ENCODE assay signal across 18 cellular contexts in the genomic region with DNA sequence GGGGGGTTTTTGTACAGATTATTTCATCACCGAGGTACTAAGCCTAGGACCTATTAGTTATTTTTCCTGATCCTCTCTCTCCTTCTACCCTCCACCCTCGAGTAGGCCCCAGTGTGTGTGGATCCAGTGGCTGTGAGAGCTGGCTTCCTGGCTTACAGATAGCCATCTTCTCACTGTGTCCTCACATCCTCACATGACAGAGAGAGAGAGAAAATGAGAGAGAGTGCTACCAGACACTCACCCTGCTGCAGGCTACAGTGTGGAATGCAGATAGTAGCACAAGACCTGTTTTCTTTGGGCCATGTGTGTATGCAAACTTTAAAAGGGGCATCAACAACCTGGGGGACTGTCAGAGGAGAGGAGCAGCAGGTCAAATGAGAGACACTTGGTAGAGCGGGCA. TPM values are rescaled to one million over a fixed set of nuclear protein-coding genes. Genes with fewer than 3 reads are reported as not detected.
DNase-seq lines count a peak whose midpoint lies in the region; ATAC-seq and TF ChIP-seq lines count a peak whose summit lies in the region.
"Had no signal": no experiment of that assay in that cellular context is flagged by ENCODE, and none has a peak within 500 bp of the region (broad histone marks: within the 10 kb centered on the region; RNA-seq: fewer than 3 reads in every experiment).

No MANE protein-coding gene starts in this region.

- H3K4me3 Mint-ChIP-seq in WTC11, result no peak overlapping the region
- H3K4me3 Mint-ChIP-seq: CD4-positive, CD25-positive, alpha-beta regulatory T cell had no signal

- H3K36me3 Mint-ChIP-seq in WTC11, result no peaks in the 10 kb centered on the region
- H3K36me3 Mint-ChIP-seq: CD4-positive, CD25-positive, alpha-beta regulatory T cell had no signal

- ATAC-seq in WTC11 (no peak), GM18511 (IDR thresholded peaks at IDR 0.05; ENCODE audit: unreplicated experiment) (no peak)

- no peaks in the 10 kb centered on the region; the same call in 1 of the 2 replicates for H3K27me3 Mint-ChIP-seq in WTC11 (ENCODE audit: low read depth)

- CTCF ChIA-PET in HEK293 (lab: Yijun Ruan, JAX), result no interaction called here
- CTCF ChIA-PET in WTC11 (lab: Charles Lee), result no interaction called here

- H3K9me3 Mint-ChIP-seq in WTC11, result no peaks in the 10 kb centered on the region
- H3K9me3 Mint-ChIP-seq: CD4-positive, CD25-positive, alpha-beta regulatory T cell had no signal

- TF ChIP-seq CTCF in HEK293 (tag by site-specific recombination; IDR thresholded peaks at IDR 0.05) (no peak), VCaP (conservative IDR thresholded peaks at IDR 0.05) (no peak), WTC11 (IDR thresholded peaks at IDR 0.05) (no peak)

- H3K27ac ChIP-seq in HEK293 (ENCODE audit: extremely low read depth, low read depth, low read length) (no peak overlapping the region), VCaP (peak overlapping the region; percentile 20; the same call in 1 of the 2 replicates), mesodermal cell (ENCODE audit: low read depth, low read length, severe bottlenecking) (peak overlapping the region; percentile 36)
- H3K27ac ChIP-seq: SJSA1 had no signal

- H3K9me3 ChIP-seq in HEK293 (ENCODE audit: control insufficient read depth, insufficient read depth, low read depth, low read length), result no peaks in the 10 kb centered on the region
- H3K9me3 ChIP-seq in mesodermal cell (ENCODE audit: control insufficient read depth, low read length), result no peaks in the 10 kb centered on the region
- H3K9me3 ChIP-seq: SJSA1 had no signal

- peaks cover 4% of the 10 kb centered on the region for H3K4me1 Mint-ChIP-seq in WTC11
- H3K4me1 Mint-ChIP-seq: CD4-positive, CD25-positive, alpha-beta regulatory T cell had no signal

- no peaks in the 10 kb centered on the region for H3K4me1 ChIP-seq in HEK293 (ENCODE audit: control insufficient read depth, insufficient read depth, low read length)
- peaks cover 28% of the 10 kb centered on the region for H3K4me1 ChIP-seq in mesodermal cell (ENCODE audit: control insufficient read depth, insufficient read depth, low read length, poor library complexity, severe bottlenecking)
- H3K4me1 ChIP-seq: SJSA1 had no signal

- POLR2A ChIA-PET in HEK293 (lab: Yijun Ruan, JAX), result no interaction called here
- POLR2A ChIA-PET in WTC11 (lab: Charles Lee), result no interaction called here

- H3K4me3 ChIP-seq in HEK293 (ENCODE audit: low read depth, low read length), result no peak overlapping the region
- H3K4me3 ChIP-seq in mesodermal cell (ENCODE audit: extremely low read depth, insufficient read depth, low read length, poor library complexity, severe bottlenecking), result no peak overlapping the region
- H3K4me3 ChIP-seq: SJSA1 had no signal

- 92 to 100% methylated on average over 1 of the region's 3 CpGs for WGBS in mesodermal cell (ENCODE audit: insufficient coverage in 2 of 2), 2 experiments

- no peaks in the 10 kb centered on the region for H3K36me3 ChIP-seq in HEK293 (ENCODE audit: control insufficient read depth in 2 of 2, insufficient read depth in 1 of 2, low read length in 2 of 2)
- H3K36me3 ChIP-seq in mesodermal cell (ENCODE audit: control insufficient read depth, insufficient read depth, low read length), result no peaks in the 10 kb centered on the region
- H3K36me3 ChIP-seq: SJSA1 had no signal

- no peak overlapping the region for H3K27ac Mint-ChIP-seq in WTC11
- H3K27ac Mint-ChIP-seq: CD4-positive, CD25-positive, alpha-beta regulatory T cell had no signal

- DNase-seq in CMK (ENCODE audit: low read depth) (peak; percentile 25), DMS153 treated with DMSO at 0.1 percent for 48 hours (lab: John Stamatoyannopoulos, UW; ENCODE audit: unreplicated experiment) (no peak), NCI-H524 (lab: John Stamatoyannopoulos, UW) (no peak), WTC11 (ENCODE audit: low spot score) (no peak)
- DNase-seq: Calu3, DMS79, NCI-H1436, NCI-H2081, NCI-H526, RPMI8226 had no signal

TF ChIP-seq in HEK293, 187 proteins besides CTCF, POLR2A, EP300 and RAD21:
- TF ChIP-seq ZNF138 (tag by site-specific recombination; IDR thresholded peaks at IDR 0.05; ENCODE audit: borderline replicate concordance) (no peak), ZBTB17 (tag by site-specific recombination; IDR thresholded peaks at IDR 0.05) (peak; percentile 52; the same call in 1 of the 2 replicates)

TF ChIP-seq in WTC11, 78 proteins besides CTCF, POLR2A, EP300 and RAD21 (continues in another document):
- no peak for TF ChIP-seq EMX1 (CRISPR knock-in tag; IDR thresholded peaks at IDR 0.05)
- TF ChIP-seq CDX4 (CRISPR knock-in tag; IDR thresholded peaks at IDR 0.05; ENCODE audit: borderline replicate concordance), result no peak
- no peak for TF ChIP-seq ZNF512 (CRISPR knock-in tag; IDR thresholded peaks at IDR 0.05; ENCODE audit: borderline replicate concordance)
- no peak for TF ChIP-seq SMAD3 (CRISPR knock-in tag; IDR thresholded peaks at IDR 0.05; ENCODE audit: borderline replicate concordance)
- TF ChIP-seq FOXJ3 (CRISPR knock-in tag; IDR thresholded peaks at IDR 0.05; ENCODE audit: borderline replicate concordance), result no peak
- TF ChIP-seq, protein P1, sequence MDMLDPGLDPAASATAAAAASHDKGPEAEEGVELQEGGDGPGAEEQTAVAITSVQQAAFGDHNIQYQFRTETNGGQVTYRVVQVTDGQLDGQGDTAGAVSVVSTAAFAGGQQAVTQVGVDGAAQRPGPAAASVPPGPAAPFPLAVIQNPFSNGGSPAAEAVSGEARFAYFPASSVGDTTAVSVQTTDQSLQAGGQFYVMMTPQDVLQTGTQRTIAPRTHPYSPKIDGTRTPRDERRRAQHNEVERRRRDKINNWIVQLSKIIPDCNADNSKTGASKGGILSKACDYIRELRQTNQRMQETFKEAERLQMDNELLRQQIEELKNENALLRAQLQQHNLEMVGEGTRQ (CRISPR knock-in tag; IDR thresholded peaks at IDR 0.05), result no peak
- TF ChIP-seq, protein P2, sequence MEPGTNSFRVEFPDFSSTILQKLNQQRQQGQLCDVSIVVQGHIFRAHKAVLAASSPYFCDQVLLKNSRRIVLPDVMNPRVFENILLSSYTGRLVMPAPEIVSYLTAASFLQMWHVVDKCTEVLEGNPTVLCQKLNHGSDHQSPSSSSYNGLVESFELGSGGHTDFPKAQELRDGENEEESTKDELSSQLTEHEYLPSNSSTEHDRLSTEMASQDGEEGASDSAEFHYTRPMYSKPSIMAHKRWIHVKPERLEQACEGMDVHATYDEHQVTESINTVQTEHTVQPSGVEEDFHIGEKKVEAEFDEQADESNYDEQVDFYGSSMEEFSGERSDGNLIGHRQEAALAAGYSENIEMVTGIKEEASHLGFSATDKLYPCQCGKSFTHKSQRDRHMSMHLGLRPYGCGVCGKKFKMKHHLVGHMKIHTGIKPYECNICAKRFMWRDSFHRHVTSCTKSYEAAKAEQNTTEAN (CRISPR knock-in tag; IDR thresholded peaks at IDR 0.05), result no peak
- no peak for TF ChIP-seq NR2C2 (CRISPR knock-in tag; IDR thresholded peaks at IDR 0.05)
- TF ChIP-seq, protein P3, sequence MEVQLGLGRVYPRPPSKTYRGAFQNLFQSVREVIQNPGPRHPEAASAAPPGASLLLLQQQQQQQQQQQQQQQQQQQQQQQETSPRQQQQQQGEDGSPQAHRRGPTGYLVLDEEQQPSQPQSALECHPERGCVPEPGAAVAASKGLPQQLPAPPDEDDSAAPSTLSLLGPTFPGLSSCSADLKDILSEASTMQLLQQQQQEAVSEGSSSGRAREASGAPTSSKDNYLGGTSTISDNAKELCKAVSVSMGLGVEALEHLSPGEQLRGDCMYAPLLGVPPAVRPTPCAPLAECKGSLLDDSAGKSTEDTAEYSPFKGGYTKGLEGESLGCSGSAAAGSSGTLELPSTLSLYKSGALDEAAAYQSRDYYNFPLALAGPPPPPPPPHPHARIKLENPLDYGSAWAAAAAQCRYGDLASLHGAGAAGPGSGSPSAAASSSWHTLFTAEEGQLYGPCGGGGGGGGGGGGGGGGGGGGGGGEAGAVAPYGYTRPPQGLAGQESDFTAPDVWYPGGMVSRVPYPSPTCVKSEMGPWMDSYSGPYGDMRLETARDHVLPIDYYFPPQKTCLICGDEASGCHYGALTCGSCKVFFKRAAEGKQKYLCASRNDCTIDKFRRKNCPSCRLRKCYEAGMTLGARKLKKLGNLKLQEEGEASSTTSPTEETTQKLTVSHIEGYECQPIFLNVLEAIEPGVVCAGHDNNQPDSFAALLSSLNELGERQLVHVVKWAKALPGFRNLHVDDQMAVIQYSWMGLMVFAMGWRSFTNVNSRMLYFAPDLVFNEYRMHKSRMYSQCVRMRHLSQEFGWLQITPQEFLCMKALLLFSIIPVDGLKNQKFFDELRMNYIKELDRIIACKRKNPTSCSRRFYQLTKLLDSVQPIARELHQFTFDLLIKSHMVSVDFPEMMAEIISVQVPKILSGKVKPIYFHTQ (CRISPR knock-in tag; IDR thresholded peaks at IDR 0.05), result no peak
- TF ChIP-seq TEAD4 (CRISPR knock-in tag; IDR thresholded peaks at IDR 0.05), result no peak

RNA-seq across cellular contexts. Expression of gene KCNK3, which starts 9.5 kb away (rescaled TPM):
- polyA plus RNA-seq in mesodermal cell (2013, experiment 1 of 2), result 1.7 TPM
- 0.71 TPM for polyA plus RNA-seq in mesodermal cell (2013, experiment 2 of 2)
- total RNA-seq in WTC11 (2021), result 0.22 to 0.30 TPM (median 0.30 TPM) in 3 replicates
- total RNA-seq: Calu3; CD4-positive, CD25-positive, alpha-beta regulatory T cell; LHCN-M2; OCI-LY7; SJSA1 had no signal
- polyA plus RNA-seq: CD4-positive, CD25-positive, alpha-beta regulatory T cell had no signal
